ENCODE assay signal across 9 cellular contexts in the genomic region with DNA sequence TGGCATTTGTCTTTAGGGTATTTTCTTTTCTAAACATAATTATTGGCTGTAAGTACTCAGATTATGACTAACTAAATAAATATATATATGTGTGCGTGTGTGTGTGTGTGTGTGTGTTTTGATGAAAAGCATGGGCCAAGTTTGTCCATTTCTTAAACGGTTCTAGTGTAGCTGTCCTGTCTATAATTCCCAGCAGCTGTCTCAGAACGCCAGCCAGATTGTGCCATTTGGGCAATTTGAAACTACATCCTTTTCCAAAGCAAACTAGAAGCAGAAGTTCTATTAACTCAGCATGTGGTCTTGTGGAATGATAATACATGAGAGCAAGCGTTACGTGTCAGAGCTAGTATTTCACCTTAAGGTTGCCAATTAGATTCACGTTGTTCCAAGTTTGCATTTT. TPM values are rescaled to one million over a fixed set of nuclear protein-coding genes. Genes with fewer than 3 reads are reported as not detected.
DNase-seq lines count a peak whose midpoint lies in the region; ATAC-seq, FAIRE-seq and TF ChIP-seq lines count a peak whose summit lies in the region.
"Had no signal": no experiment of that assay in that cellular context is flagged by ENCODE, and none has a peak within 500 bp of the region (broad histone marks: within the 10 kb centered on the region; RNA-seq: fewer than 3 reads in every experiment).

No MANE protein-coding gene starts in this region.

- H3K23ac ChIP-seq in trophoblast cell (ENCODE audit: low read length), result no peak overlapping the region

- no peak overlapping the region for H2BK12ac ChIP-seq in trophoblast cell (ENCODE audit: low read length)

- no peak overlapping the region for H4K8ac ChIP-seq in trophoblast cell (ENCODE audit: low read depth, low read length)

- intact Hi-C loops in endothelial cell of umbilical vein (cut with micrococcal nuclease), result loop anchor here (2.0 kb wide), 2 partner anchors 16 to 48 kb away; no protein-coding TSS in a partner anchor
- intact Hi-C loops in left colon (cut with DNase I, micrococcal nuclease), result no loop called here

- H3K9me1 ChIP-seq in endothelial cell of umbilical vein (replicated peaks; ENCODE audit: control insufficient read depth, extremely low read depth, insufficient read depth, low read length), result peaks cover 2% of the 10 kb centered on the region

- dilution Hi-C loops in endothelial cell of umbilical vein (cut with MboI; ENCODE audit: extremely low pct_ligation_motif_present, low sequenced_read_pairs), result no loop called here

- CTCF ChIA-PET in endothelial cell of umbilical vein (lab: Charles Lee), result interaction anchor here (2.6 kb wide), 1 partner anchor 154 kb away, joined by 15 read pairs; no protein-coding TSS in a partner anchor

- H3K79me1 ChIP-seq in trophoblast cell (ENCODE audit: low read length), result peaks cover 11% of the 10 kb centered on the region

- H3K36me3 ChIP-seq in endothelial cell of umbilical vein (ENCODE audit: control insufficient read depth in 2 of 2, extremely low read depth in 1 of 2, insufficient read depth in 2 of 2, low read length in 2 of 2) (no peaks in the 10 kb centered on the region), trophoblast cell (ENCODE audit: control insufficient read depth in 1 of 2, insufficient read depth in 2 of 2, low read length in 2 of 2) (no peaks in the 10 kb centered on the region)

- H2AFZ ChIP-seq in endothelial cell of umbilical vein (ENCODE audit: low read depth, low read length), result peak overlapping the region; percentile 38
- H2AFZ ChIP-seq in trophoblast cell (ENCODE audit: insufficient read depth, low read length, poor library complexity), result no peak overlapping the region

- TF ChIP-seq CTCF in endothelial cell of umbilical vein (IDR thresholded peaks at IDR 0.05; ENCODE audit: extremely low read depth in 1 of 2, insufficient read depth in 1 of 2, low read depth in 1 of 2, low read length in 2 of 2), result no peak

- no TSS peak for BruUV-seq in endothelial cell of umbilical vein (replicated peaks; lab: Mats Ljungman, UMichigan)

- H3K9ac ChIP-seq in endothelial cell of umbilical vein (replicated peaks; ENCODE audit: extremely low read depth, insufficient read depth, low read length) (no peak overlapping the region), trophoblast cell (ENCODE audit: low read length) (no peak overlapping the region)

- TF ChIP-seq POLR2A in endothelial cell of umbilical vein (IDR thresholded peaks at IDR 0.05; ENCODE audit: low read depth, low read length), result no peak

- H3K4me1 ChIP-seq in endothelial cell of umbilical vein (ENCODE audit: control insufficient read depth, extremely low read depth, insufficient read depth, low read length), result peaks cover 39% of the 10 kb centered on the region
- H3K4me1 ChIP-seq in trophoblast cell (ENCODE audit: control insufficient read depth in 1 of 2, insufficient read depth in 2 of 2, low read length in 2 of 2), result peaks cover 7 to 11% of the 10 kb centered on the region in 2 experiments

- H2BK120ac ChIP-seq in trophoblast cell (ENCODE audit: insufficient read depth, low read length, poor library complexity), result peak overlapping the region; percentile 57

- H4K12ac ChIP-seq in trophoblast cell (ENCODE audit: low read depth, low read length), result no peak overlapping the region

- H3K27me3 ChIP-seq in endothelial cell of umbilical vein (ENCODE audit: control insufficient read depth in 2 of 2, insufficient read depth in 2 of 2, low read length in 2 of 2) (peaks cover 0 to 3% of the 10 kb centered on the region in 2 experiments), trophoblast cell (ENCODE audit: insufficient read depth, low read length) (no peaks in the 10 kb centered on the region)

- H4K20me1 ChIP-seq in endothelial cell of umbilical vein (replicated peaks; ENCODE audit: control insufficient read depth, extremely low read depth, insufficient read depth, low read length), result no peaks in the 10 kb centered on the region

- ATAC-seq in left colon (no peak), GM19395 (IDR thresholded peaks at IDR 0.05; ENCODE audit: unreplicated experiment) (no peak), GM21528 (IDR thresholded peaks at IDR 0.05; ENCODE audit: low FRiP score, unreplicated experiment) (no peak)

- POLR2A ChIA-PET in endothelial cell of umbilical vein (lab: Charles Lee), result interaction anchor here (0.9 kb wide), 1 partner anchor 76 kb away, joined by 3 read pairs; no protein-coding TSS in a partner anchor

- no peak overlapping the region for H2AK5ac ChIP-seq in trophoblast cell (ENCODE audit: low read length)

- WGBS in trophoblast cell (ENCODE audit: extremely low coverage, insufficient coverage, insufficient read length), result no CpG with 5 or more reads among the region's 6 CpGs

- H3K4me2 ChIP-seq in endothelial cell of umbilical vein (ENCODE audit: insufficient read depth, low read length), result peak overlapping the region; percentile 96
- H3K4me2 ChIP-seq in trophoblast cell (ENCODE audit: low read length), result peak overlapping the region; percentile 38

- H3K18ac ChIP-seq in trophoblast cell (ENCODE audit: low read length), result no peak overlapping the region

- peak; percentile 66 for DNase-seq in EL
- DNase-seq in NCI-H524 treated with DMSO at 0.1 percent for 48 hours (lab: John Stamatoyannopoulos, UW), result peak; percentile 70
- peak; percentile 71 for DNase-seq in endothelial cell of umbilical vein (ENCODE audit: low read depth, low spot score)
- no peak for DNase-seq in trophoblast cell
- no peak for DNase-seq in left colon
- DNase-seq in AML-193 (lab: John Stamatoyannopoulos, UW), result no peak
- DNase-seq: activated naive CD4-positive, alpha-beta T cell treated with anti-CD3 and anti-CD28 coated beads, Interleukin-2, amount 10 ng/mL, durations not matched to agents 7 days and 5 days had no signal

- no peak overlapping the region for H3K27ac ChIP-seq in endothelial cell of umbilical vein (ENCODE audit: insufficient read depth, low read depth, low read length)
- no peak overlapping the region for H3K27ac ChIP-seq in trophoblast cell (ENCODE audit: low read depth, low read length)

- H3K79me2 ChIP-seq in endothelial cell of umbilical vein (ENCODE audit: control insufficient read depth, insufficient read depth, low read length), result no peaks in the 10 kb centered on the region
- H3K79me2 ChIP-seq in trophoblast cell (ENCODE audit: control insufficient read depth, insufficient read depth, low read length, poor library complexity), result peaks cover 9% of the 10 kb centered on the region

- no peak overlapping the region for H2BK5ac ChIP-seq in trophoblast cell (ENCODE audit: low read depth, low read length, poor library complexity)

- peak overlapping the region in 2 of 3 experiments; percentile 44 to 84 for H3K4me3 ChIP-seq in endothelial cell of umbilical vein (replicated peaks in 1 of 3; ENCODE audit: insufficient read depth in 1 of 3, low read depth in 1 of 3, low read length in 3 of 3)
- no peak overlapping the region for H3K4me3 ChIP-seq in trophoblast cell (ENCODE audit: low read depth, low read length)

- H3K14ac ChIP-seq in trophoblast cell (ENCODE audit: low read length), result peak overlapping the region; percentile 48

- no peak overlapping the region for H4K91ac ChIP-seq in trophoblast cell (ENCODE audit: low read depth, low read length)

- H3K9me3 ChIP-seq in endothelial cell of umbilical vein (replicated peaks; ENCODE audit: control insufficient read depth, insufficient read depth, low read length), result no peaks in the 10 kb centered on the region
- no peaks in the 10 kb centered on the region for H3K9me3 ChIP-seq in trophoblast cell (ENCODE audit: insufficient read depth, low read depth, low read length)

- peak overlapping the region; percentile 97 for H3K4ac ChIP-seq in trophoblast cell (ENCODE audit: low read depth, low read length)

- FAIRE-seq in endothelial cell of umbilical vein (lab: Jason Lieb, UNC), result no peak

TF ChIP-seq in endothelial cell of umbilical vein, 7 proteins besides CTCF, POLR2A, EP300 and RAD21:
- TF ChIP-seq JUN (IDR thresholded peaks at IDR 0.05; ENCODE audit: borderline replicate concordance, insufficient read depth, insufficient read length, low read depth) (no peak), MAX (IDR thresholded peaks at IDR 0.05; ENCODE audit: insufficient read depth, insufficient read length) (no peak), EZH2 (IDR thresholded peaks at IDR 0.05; ENCODE audit: borderline replicate concordance, low read depth, low read length, severe bottlenecking) (no peak), FOS (IDR thresholded peaks at IDR 0.05; ENCODE audit: borderline replicate concordance, insufficient read depth, low read length) (no peak), GATA2 (IDR thresholded peaks at IDR 0.05; ENCODE audit: insufficient read depth, insufficient read length, low read depth, low read length) (no peak), POLR2AphosphoS5 (IDR thresholded peaks at IDR 0.05; ENCODE audit: insufficient read depth, low read depth, low read length) (no peak), MYC (IDR thresholded peaks at IDR 0.05; ENCODE audit: low read depth, low read length) (no peak)
TF ChIP-seq in endothelial cell of umbilical vein: peak in this region for 0.

RNA-seq across cellular contexts. Expression of gene ARHGAP28, which starts 1.7 kb away (rescaled TPM):
- total RNA-seq in endothelial cell of umbilical vein, result 21.0 and 23.4 TPM in 2 replicates
- polyA plus RNA-seq in endothelial cell of umbilical vein, result 3.3 and 3.8 TPM in 2 replicates
- polyA plus RNA-seq in endothelial cell of umbilical vein (2011; cell fraction: cytosol; rRNA removed), result 4.3 and 4.8 TPM in 2 replicates
- polyA plus RNA-seq in endothelial cell of umbilical vein (2011; cell fraction: nucleus; rRNA removed), result 12.8 and 13.2 TPM in 2 replicates
- polyA plus RNA-seq in endothelial cell of umbilical vein (2012), result 5.2 and 6.0 TPM in 2 replicates
- 19.6 and 20.8 TPM in 2 replicates for polyA minus RNA-seq in endothelial cell of umbilical vein
- 0.82 TPM for polyA minus RNA-seq in endothelial cell of umbilical vein (2011; cell fraction: cytosol; rRNA and poly(A)+ RNA removed)
- 29.8 and 33.6 TPM in 2 replicates for polyA minus RNA-seq in endothelial cell of umbilical vein (2011; cell fraction: nucleus; rRNA and poly(A)+ RNA removed)
- 33.3 and 36.5 TPM in 2 replicates for polyA plus RNA-seq in trophoblast cell (2013)
- total RNA-seq in left colon, result 1 to 10 TPM; 2.1 to 6.5 TPM

Comparison
In these comparisons a context has a peak if more than half of its experiments do, and no peak if none do; other contexts are left out.
1. DNase-seq: peak in EL (single experiment), NCI-H524 treated with DMSO at 0.1 percent for 48 hours (single experiment) and endothelial cell of umbilical vein (single experiment); none in trophoblast cell (0 of 2), left colon (0 of 2) and AML-193 (0 of 2).